ENCODE assay signal across 14 cellular contexts in the genomic region with DNA sequence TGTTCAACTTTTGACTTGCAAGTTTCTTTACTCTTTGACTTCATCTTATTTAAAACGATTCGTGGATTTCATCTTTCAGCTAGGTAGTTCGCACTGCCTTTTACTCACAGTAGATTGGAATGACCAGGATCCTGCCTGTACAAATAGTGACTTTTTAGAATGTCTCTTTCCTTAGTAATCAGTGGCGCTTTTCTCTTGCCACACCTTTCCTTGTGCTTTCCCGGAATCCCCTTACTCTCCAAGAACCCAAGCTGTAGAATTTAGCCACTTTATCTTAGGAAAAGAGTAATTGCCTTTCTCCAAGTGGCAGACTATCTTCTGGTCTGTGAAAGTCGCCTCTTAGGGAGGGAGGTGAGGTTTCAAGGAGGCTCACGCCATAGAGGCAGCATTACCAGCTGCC.
DNase-seq lines count a peak whose midpoint lies in the region; ATAC-seq and TF ChIP-seq lines count a peak whose summit lies in the region.
"Had no signal": no experiment of that assay in that cellular context is flagged by ENCODE, and none has a peak within 500 bp of the region (broad histone marks: within the 10 kb centered on the region; RNA-seq: fewer than 3 reads in every experiment).

No MANE protein-coding gene starts in this region.

- ATAC-seq in upper lobe of left lung (ENCODE audit: low FRiP score in 2 of 2) (no peak), HG02623 (IDR thresholded peaks at IDR 0.05; ENCODE audit: unreplicated experiment) (no peak)
- ATAC-seq: natural killer cell treated with Interleukin-12 subunit alpha and Interleukin-12 subunit beta and Interleukin-15 and Interleukin-18, amount 100 ng/mL, for 72 hours had no signal

- H3K9me3 ChIP-seq in PC-9 (ENCODE audit: insufficient read depth, low read depth) (no peaks in the 10 kb centered on the region; the same call in 1 of the 2 replicates), hepatocyte (ENCODE audit: low read depth) (no peaks in the 10 kb centered on the region), osteoblast (ENCODE audit: low read depth, low read length) (no peaks in the 10 kb centered on the region), upper lobe of left lung (no peaks in the 10 kb centered on the region)

- CTCF ChIA-PET in PC-9 (lab: Charles Lee) = interaction anchor here (1.1 to 2.1 kb wide), 3 partner anchors 28 to 64 kb away, joined by 4 to 12 read pairs (median 5); no protein-coding TSS in a partner anchor

- H3K27me3 ChIP-seq in PC-9 (ENCODE audit: insufficient read depth, low read depth) (no peaks in the 10 kb centered on the region), hepatocyte (no peaks in the 10 kb centered on the region), osteoblast (ENCODE audit: insufficient read depth, low read length) (no peaks in the 10 kb centered on the region), upper lobe of left lung (no peaks in the 10 kb centered on the region)
- H3K27me3 ChIP-seq: SJCRH30 had no signal

- peak overlapping the region; percentile 97 for H3K27ac ChIP-seq in PC-9
- H3K27ac ChIP-seq in hepatocyte = peak overlapping the region; percentile 95
- H3K27ac ChIP-seq in osteoblast (ENCODE audit: low read depth, low read length) = peak overlapping the region; percentile 39
- peak overlapping the region; percentile 68 to 84 (median 75) for H3K27ac ChIP-seq in upper lobe of left lung
- H3K27ac ChIP-seq: SJCRH30 had no signal

- TF ChIP-seq CTCF in PC-9 (conservative IDR thresholded peaks at IDR 0.05) (no peak), hepatocyte (IDR thresholded peaks at IDR 0.05; ENCODE audit: poor library complexity) (no peak), osteoblast (IDR thresholded peaks at IDR 0.05; ENCODE audit: extremely low read depth, low read depth, low read length) (no peak), upper lobe of left lung (IDR thresholded peaks at IDR 0.05) (no peak)

- TSS peak; percentile 14 for BruUV-seq in PC-9 (replicated peaks; lab: Mats Ljungman, UMichigan)

- H4K20me1 ChIP-seq in PC-9 (ENCODE audit: insufficient read depth) = no peaks in the 10 kb centered on the region
- H4K20me1 ChIP-seq in hepatocyte (ENCODE audit: insufficient read depth, poor library complexity, severe bottlenecking) = no peaks in the 10 kb centered on the region
- H4K20me1 ChIP-seq in osteoblast (ENCODE audit: insufficient read depth, low read length) = peaks cover 89% of the 10 kb centered on the region

- intact Hi-C loops in PC-9 (cut with micrococcal nuclease; ENCODE audit: unreplicated experiment) = no loop called here

- H3K9me2 ChIP-seq in PC-9 (ENCODE audit: insufficient read depth) (no peaks in the 10 kb centered on the region), hepatocyte (replicated peaks; ENCODE audit: insufficient read depth) (no peaks in the 10 kb centered on the region)

- H2AFZ ChIP-seq in PC-9 = peak overlapping the region; percentile 31; the same call in 1 of the 2 replicates
- no peak overlapping the region for H2AFZ ChIP-seq in hepatocyte
- no peak overlapping the region for H2AFZ ChIP-seq in osteoblast (ENCODE audit: low read length)
- H2AFZ ChIP-seq: GM23338 had no signal

- H3K36me3 ChIP-seq in PC-9 (ENCODE audit: low read depth) (peaks cover 7% of the 10 kb centered on the region; the same call in 1 of the 2 replicates), hepatocyte (replicated peaks; ENCODE audit: insufficient read depth, low read depth) (no peaks in the 10 kb centered on the region), osteoblast (ENCODE audit: insufficient read depth, low read length) (peaks cover 67% of the 10 kb centered on the region), upper lobe of left lung (no peaks in the 10 kb centered on the region)
- H3K36me3 ChIP-seq: SJCRH30 had no signal

- TF ChIP-seq POLR2A in upper lobe of left lung (IDR thresholded peaks at IDR 0.05) = no peak

- H3K79me2 ChIP-seq in PC-9 (ENCODE audit: low read depth) (peaks cover 33% of the 10 kb centered on the region), hepatocyte (peaks cover 36% of the 10 kb centered on the region), osteoblast (ENCODE audit: insufficient read depth, low read length) (peaks cover 97% of the 10 kb centered on the region)

- H3K4me1 ChIP-seq in PC-9 (replicated peaks; ENCODE audit: insufficient read depth) = peaks cover 25% of the 10 kb centered on the region
- H3K4me1 ChIP-seq in hepatocyte (ENCODE audit: insufficient read depth) = peaks cover 10% of the 10 kb centered on the region
- peaks cover 71% of the 10 kb centered on the region for H3K4me1 ChIP-seq in osteoblast (ENCODE audit: insufficient read depth, low read length)
- H3K4me1 ChIP-seq in upper lobe of left lung = peaks cover 0 to 9% (median 8%) of the 10 kb centered on the region in 4 donors

- no peak overlapping the region for H3K4me3 ChIP-seq in PC-9
- no peak overlapping the region for H3K4me3 ChIP-seq in hepatocyte
- H3K4me3 ChIP-seq in osteoblast (ENCODE audit: insufficient read depth, low read length) = no peak overlapping the region
- H3K4me3 ChIP-seq in upper lobe of left lung = no peak overlapping the region
- H3K4me3 ChIP-seq: GM23338, SJCRH30 had no signal

- DNase-seq in PC-9 (no peak), hepatocyte (ENCODE audit: low spot score) (no peak), osteoblast (ENCODE audit: insufficient read length, low spot score, missing footprints) (no peak), upper lobe of left lung (no peak), T-helper 9 cell (no peak)
- DNase-seq in activated CD4-positive, alpha-beta T cell treated with anti-CD3 and anti-CD28 coated beads, Interleukin-2, amount 50 U/mL, for 4 hours = no peak
- DNase-seq: activated naive CD4-positive, alpha-beta T cell treated with Interleukin-2 at 50 U/mL for 16 hours; activated T-cell treated with anti-CD3 and anti-CD28 coated beads, Interleukin-2, amount 50 U/mL, for 1 hour; erythroblast; substantia nigra had no signal

- 72% methylated on average over 7 of the region's 7 CpGs for WGBS in hepatocyte (ENCODE audit: low lambda C conversion rate, missing lambda C conversion rate)
- 69 to 76% methylated on average over 7 of the region's 7 CpGs for WGBS in upper lobe of left lung, 2 donors

- H3F3A ChIP-seq in PC-9 (ENCODE audit: insufficient read depth, low read depth) = peaks cover 32% of the 10 kb centered on the region

- POLR2A ChIA-PET in PC-9 (lab: Charles Lee; ENCODE audit: unreplicated experiment) = interaction anchor here (0.5 to 0.8 kb wide), 4 partner anchors 11 to 117 kb away, joined by 3 to 6 read pairs (median 4); no protein-coding TSS in a partner anchor

- peak overlapping the region; percentile 91 for H3K4me2 ChIP-seq in PC-9
- peak overlapping the region; percentile 74 for H3K4me2 ChIP-seq in hepatocyte
- peak overlapping the region; percentile 57 for H3K4me2 ChIP-seq in osteoblast (ENCODE audit: insufficient read depth, low read length)
- H3K4me2 ChIP-seq: GM23338 had no signal

- TF ChIP-seq EP300 in upper lobe of left lung (IDR thresholded peaks at IDR 0.05) = no peak

Comparison
In these comparisons a context has a peak if more than half of its experiments do, and no peak if none do; other contexts are left out.
1. H3K27ac ChIP-seq: peak in every context shown above with its lines; median percentile 97 in PC-9; 95 in hepatocyte; 75 in upper lobe of left lung; 39 in osteoblast.